19 cellular contexts compared by ENCODE assay signal in genomic region chr17:20995164-20995872, GRCh38.
"Had no signal": no experiment of that assay in that cellular context is flagged by ENCODE, and none has a peak within 500 bp of the region (broad histone marks: within the 10 kb centered on the region; RNA-seq: fewer than 3 reads in every experiment).

No MANE protein-coding gene starts in this region.

- H3K4me3 ChIP-seq: left lung, sigmoid colon, smooth muscle cell had no signal

- DNase-seq: activated B cell treated with CpG ODN at 0.5 μM for 24 hours; activated CD4-positive, alpha-beta memory T cell treated with anti-CD3 and anti-CD28 coated beads for 36 hours; activated CD4-positive, alpha-beta T cell treated with anti-CD3 and anti-CD28 coated beads for 36 hours; activated naive CD4-positive, alpha-beta T cell treated with anti-CD3 and anti-CD28 coated beads, Interleukin-2, amount 10 ng/mL, durations not matched to agents 7 days and 5 days; amygdala; effector CD8-positive, alpha-beta T cell; foreskin melanocyte; immature natural killer cell; kidney glomerular epithelial cell; left lung; sigmoid colon; stimulated activated CD4-positive, alpha-beta T cell treated with anti-CD3 and anti-CD28 coated beads, Interleukin-2, amount 100 ng/mL, for 48 hours; stimulated activated CD8-positive, alpha-beta memory T cell treated with anti-CD3 and anti-CD28 coated beads, Interleukin-4, amount 100 ng/mL, for 48 hours; stimulated activated naive B cell treated with anti-CD40 and anti-IgM and Interleukin-4, amounts not matched to agents 10 μg/mL and 1 μg/mL and 100 μg/mL, for 72 hours; T1000 had no signal

- H3K27ac Mint-ChIP-seq: activated B cell treated with CpG ODN at 0.5 μM for 24 hours; activated CD4-positive, alpha-beta memory T cell treated with anti-CD3 and anti-CD28 coated beads for 36 hours; activated CD4-positive, alpha-beta T cell treated with anti-CD3 and anti-CD28 coated beads for 36 hours; activated naive CD4-positive, alpha-beta T cell treated with anti-CD3 and anti-CD28 coated beads, Interleukin-2, amount 10 ng/mL, durations not matched to agents 7 days and 5 days; immature natural killer cell; memory B cell; stimulated activated naive B cell treated with anti-CD40 and anti-IgM and Interleukin-4, amounts not matched to agents 10 μg/mL and 1 μg/mL and 100 μg/mL, for 72 hours; T-helper 1 cell treated with Interleukin-12 subunit alpha and Interleukin-12 subunit beta and Interleukin-4 antibody, amounts not matched to agents 30 μg/mL and 1 μg/mL, for 36 hours; type B pancreatic cell had no signal

- H3K4me3 Mint-ChIP-seq: activated B cell treated with CpG ODN at 0.5 μM for 24 hours; activated CD4-positive, alpha-beta memory T cell treated with anti-CD3 and anti-CD28 coated beads for 36 hours; activated CD4-positive, alpha-beta T cell treated with anti-CD3 and anti-CD28 coated beads for 36 hours; activated naive CD4-positive, alpha-beta T cell treated with anti-CD3 and anti-CD28 coated beads, Interleukin-2, amount 10 ng/mL, durations not matched to agents 7 days and 5 days; immature natural killer cell; memory B cell; stimulated activated naive B cell treated with anti-CD40 and anti-IgM and Interleukin-4, amounts not matched to agents 10 μg/mL and 1 μg/mL and 100 μg/mL, for 72 hours; T-helper 1 cell treated with Interleukin-12 subunit alpha and Interleukin-12 subunit beta and Interleukin-4 antibody, amounts not matched to agents 30 μg/mL and 1 μg/mL, for 36 hours; type B pancreatic cell had no signal

- H3K27me3 Mint-ChIP-seq: activated B cell treated with CpG ODN at 0.5 μM for 24 hours; activated CD4-positive, alpha-beta memory T cell treated with anti-CD3 and anti-CD28 coated beads for 36 hours; activated CD4-positive, alpha-beta T cell treated with anti-CD3 and anti-CD28 coated beads for 36 hours; memory B cell; stimulated activated naive B cell treated with anti-CD40 and anti-IgM and Interleukin-4, amounts not matched to agents 10 μg/mL and 1 μg/mL and 100 μg/mL, for 72 hours; type B pancreatic cell had no signal

- H3K9me3 ChIP-seq: left lung, sigmoid colon had no signal

- H3K27me3 ChIP-seq: left lung, sigmoid colon had no signal

- H3K9me3 Mint-ChIP-seq: activated B cell treated with CpG ODN at 0.5 μM for 24 hours; activated CD4-positive, alpha-beta memory T cell treated with anti-CD3 and anti-CD28 coated beads for 36 hours; activated naive CD4-positive, alpha-beta T cell treated with anti-CD3 and anti-CD28 coated beads, Interleukin-2, amount 10 ng/mL, durations not matched to agents 7 days and 5 days; immature natural killer cell; memory B cell; stimulated activated naive B cell treated with anti-CD40 and anti-IgM and Interleukin-4, amounts not matched to agents 10 μg/mL and 1 μg/mL and 100 μg/mL, for 72 hours; T-helper 1 cell treated with Interleukin-12 subunit alpha and Interleukin-12 subunit beta and Interleukin-4 antibody, amounts not matched to agents 30 μg/mL and 1 μg/mL, for 36 hours; type B pancreatic cell had no signal

- H3K27ac ChIP-seq: left lung, sigmoid colon had no signal
